In genomic region chr12:94767971-94768370, GRCh38 we compare ENCODE assay signal across 29 cellular contexts.
A peak's percentile ranks its signal among the peaks of the same experiment; 100 is the strongest.
DNase-seq lines count a peak whose midpoint lies in the region; ATAC-seq, FAIRE-seq and TF ChIP-seq lines count a peak whose summit lies in the region.
"Had no signal": no experiment of that assay in that cellular context is flagged by ENCODE, and none has a peak within 500 bp of the region (broad histone marks: within the 10 kb centered on the region; RNA-seq: fewer than 3 reads in every experiment).

No MANE protein-coding gene starts in this region.

- BruUV-seq in GM12878 (replicated peaks; lab: Mats Ljungman, UMichigan): no TSS peak

- WGBS in GM12878 (ENCODE audit: insufficient coverage, insufficient replicate concordance, low lambda C conversion rate, missing lambda C conversion rate): 81% methylated on average over 5 of the region's 5 CpGs

- peaks cover 52% of the 10 kb centered on the region for H3K4me1 ChIP-seq in DOHH2 (ENCODE audit: control insufficient read depth, low read length)
- peaks cover 38% of the 10 kb centered on the region for H3K4me1 ChIP-seq in Karpas-422 (ENCODE audit: low read length)
- H3K4me1 ChIP-seq in GM12878 (ENCODE audit: control insufficient read depth, insufficient read depth, low read length): peaks cover 47% of the 10 kb centered on the region

- ATAC-seq in GM12878 (no peak), naive B cell (ENCODE audit: low read depth in 2 of 2) (no peak), HG02973 (IDR thresholded peaks at IDR 0.05; ENCODE audit: unreplicated experiment) (no peak), GM21576 (IDR thresholded peaks at IDR 0.05; ENCODE audit: unreplicated experiment) (no peak)
- no peak for ATAC-seq in activated T-helper 17 cell treated with anti-CD3 and anti-CD28 coated beads, Interleukin-2, amount 50 U/mL, for 72 hours (replicated peaks)
- ATAC-seq: gastroesophageal sphincter, left ventricle myocardium superior, natural killer cell had no signal

- in situ Hi-C loops in GM12878 (cut with MboI) (no loop called here), GM13977 (cut with MboI; ENCODE audit: low pct_unique_long_range_greater_than_20kb, low sequenced_read_pairs, unreplicated experiment) (loop anchor here (25.0 kb wide), 1 partner anchor 631 kb away; the partner anchor contains the start of gene PLXNC1)

- intact Hi-C loops in GM12878 (cut with micrococcal nuclease; ENCODE audit: unreplicated experiment): loop anchor here (2.0 to 10.0 kb wide), 3 partner anchors 51 to 123 kb away; no protein-coding TSS in a partner anchor

- H3K9me3 ChIP-seq in DOHH2 (ENCODE audit: control insufficient read depth, insufficient read depth, low read length) (no peaks in the 10 kb centered on the region), Karpas-422 (ENCODE audit: low read length) (no peaks in the 10 kb centered on the region), GM12878 (replicated peaks; ENCODE audit: control insufficient read depth, insufficient read depth, low read length) (no peaks in the 10 kb centered on the region; the same call in 2 of the 3 replicates)
- H3K9me3 ChIP-seq: gastroesophageal sphincter, HAP-1, transverse colon had no signal

- peak overlapping the region; percentile 94 for H3K4me2 ChIP-seq in DOHH2 (ENCODE audit: low read length)
- H3K4me2 ChIP-seq in Karpas-422 (ENCODE audit: low read depth, low read length, poor library complexity, severe bottlenecking): peak overlapping the region; percentile 76
- H3K4me2 ChIP-seq in GM12878 (ENCODE audit: control insufficient read depth, insufficient read depth): peak overlapping the region; percentile 82

- FAIRE-seq in GM12878 (lab: Jason Lieb, UNC): no peak
- FAIRE-seq: islet of Langerhans had no signal

- H3K36me3 ChIP-seq in DOHH2 (ENCODE audit: control insufficient read depth, low read length): no peaks in the 10 kb centered on the region
- no peaks in the 10 kb centered on the region for H3K36me3 ChIP-seq in Karpas-422 (ENCODE audit: insufficient read depth, low read length)
- H3K36me3 ChIP-seq in GM12878 (ENCODE audit: control insufficient read depth in 2 of 2, insufficient read depth in 2 of 2, low read length in 1 of 2): peaks cover 1 to 3% of the 10 kb centered on the region in 2 experiments; a peak in 2 of 4 replicates
- H3K36me3 ChIP-seq: gastroesophageal sphincter, HAP-1, transverse colon had no signal

- H3K27ac ChIP-seq in DOHH2 (ENCODE audit: low read depth, low read length): peak overlapping the region; percentile 90
- H3K27ac ChIP-seq in Karpas-422 (ENCODE audit: low read length): peak overlapping the region; percentile 96
- H3K27ac ChIP-seq in GM12878 (ENCODE audit: control insufficient read depth, insufficient read depth): peak overlapping the region; percentile 78
- H3K27ac ChIP-seq: gastroesophageal sphincter, skin epidermis had no signal

- H3K4me3 Mint-ChIP-seq in naive B cell: peak overlapping the region; percentile 52 to 98 (median 91)
- H3K4me3 Mint-ChIP-seq in activated T-helper 17 cell treated with anti-CD3 and anti-CD28 coated beads, Interleukin-2, amount 50 U/mL, for 72 hours: no peak overlapping the region
- H3K4me3 Mint-ChIP-seq: activated naive CD4-positive, alpha-beta T cell treated with anti-CD3 and anti-CD28 coated beads, Interleukin-2, amount 10 ng/mL, durations not matched to agents 7 days and 5 days; dendritic cell treated with granulocyte-macrophage colony-stimulating factor and Interleukin-4, amounts not matched to agents 40 ng/mL and 50 ng/mL, for 4 days; natural killer cell had no signal

- H3K27me3 Mint-ChIP-seq in naive B cell: no peaks in the 10 kb centered on the region
- peaks cover 17% of the 10 kb centered on the region for H3K27me3 Mint-ChIP-seq in activated T-helper 17 cell treated with anti-CD3 and anti-CD28 coated beads, Interleukin-2, amount 50 U/mL, for 72 hours

- H3K9me2 ChIP-seq in DOHH2 (replicated peaks; ENCODE audit: control insufficient read depth, low read length) (no peaks in the 10 kb centered on the region), Karpas-422 (replicated peaks; ENCODE audit: insufficient read depth, low read length) (no peaks in the 10 kb centered on the region)

- H3K27ac Mint-ChIP-seq in naive B cell: peak overlapping the region in 4 of 6 donors; percentile 89 to 98 (median 96)
- H3K27ac Mint-ChIP-seq in activated T-helper 17 cell treated with anti-CD3 and anti-CD28 coated beads, Interleukin-2, amount 50 U/mL, for 72 hours: no peak overlapping the region
- H3K27ac Mint-ChIP-seq: activated naive CD4-positive, alpha-beta T cell treated with anti-CD3 and anti-CD28 coated beads, Interleukin-2, amount 10 ng/mL, durations not matched to agents 7 days and 5 days; dendritic cell treated with granulocyte-macrophage colony-stimulating factor and Interleukin-4, amounts not matched to agents 40 ng/mL and 50 ng/mL, for 4 days; natural killer cell had no signal

- H4K20me1 ChIP-seq in DOHH2 (ENCODE audit: control insufficient read depth, insufficient read depth, low read depth, low read length) (no peaks in the 10 kb centered on the region), Karpas-422 (ENCODE audit: insufficient read depth, low read depth, low read length) (no peaks in the 10 kb centered on the region), GM12878 (ENCODE audit: control insufficient read depth, insufficient read depth) (no peaks in the 10 kb centered on the region)

- H3K36me3 Mint-ChIP-seq in naive B cell: no peaks in the 10 kb centered on the region
- H3K36me3 Mint-ChIP-seq in activated T-helper 17 cell treated with anti-CD3 and anti-CD28 coated beads, Interleukin-2, amount 50 U/mL, for 72 hours (ENCODE audit: low read depth): no peaks in the 10 kb centered on the region
- H3K36me3 Mint-ChIP-seq: activated naive CD4-positive, alpha-beta T cell treated with anti-CD3 and anti-CD28 coated beads, Interleukin-2, amount 10 ng/mL, durations not matched to agents 7 days and 5 days; natural killer cell had no signal

- H2AFZ ChIP-seq in Karpas-422 (ENCODE audit: low read length): no peak overlapping the region
- no peak overlapping the region for H2AFZ ChIP-seq in GM12878 (ENCODE audit: control insufficient read depth, low read depth, low read length)

- H3K9me3 Mint-ChIP-seq in naive B cell: no peaks in the 10 kb centered on the region
- no peaks in the 10 kb centered on the region for H3K9me3 Mint-ChIP-seq in activated T-helper 17 cell treated with anti-CD3 and anti-CD28 coated beads, Interleukin-2, amount 50 U/mL, for 72 hours
- H3K9me3 Mint-ChIP-seq: activated naive CD4-positive, alpha-beta T cell treated with anti-CD3 and anti-CD28 coated beads, Interleukin-2, amount 10 ng/mL, durations not matched to agents 7 days and 5 days; dendritic cell treated with granulocyte-macrophage colony-stimulating factor and Interleukin-4, amounts not matched to agents 40 ng/mL and 50 ng/mL, for 4 days; natural killer cell had no signal

- H3F3A ChIP-seq in DOHH2 (ENCODE audit: control insufficient read depth, insufficient read depth): peaks cover 17% of the 10 kb centered on the region

- no peak for TF ChIP-seq RAD21 in GM12878 (IDR thresholded peaks at IDR 0.05; ENCODE audit: insufficient read depth, low read depth, low read length)

- TF ChIP-seq CTCF in DOHH2 (IDR thresholded peaks at IDR 0.05; ENCODE audit: low read depth, low read length, poor library complexity, severe bottlenecking) (no peak), GM12878 (IDR thresholded peaks at IDR 0.05 in 2 of 3, conservative IDR thresholded peaks at IDR 0.05 in 1 of 3; ENCODE audit: control insufficient read depth in 2 of 3, extremely low read depth in 1 of 3, insufficient read depth in 1 of 3, low read depth in 3 of 3, low read length in 3 of 3) (no peak), GM13977 (IDR thresholded peaks at IDR 0.05; ENCODE audit: extremely low read depth, insufficient read depth, missing control alignments) (no peak)

- SMC1A ChIA-PET in GM12878 (lab: Charles Lee; ENCODE audit: uncharacterized antibody, unreplicated experiment): interaction anchor here (1.0 to 3.8 kb wide), 3 partner anchors 50 to 105 kb away, joined by 3 to 65 read pairs (median 28); no protein-coding TSS in a partner anchor

- POLR2A ChIA-PET in GM12878 (lab: Charles Lee): interaction anchor here (1.3 to 3.1 kb wide), 5 partner anchors 49 to 147 kb away, joined by 3 to 28 read pairs (median 8); no protein-coding TSS in a partner anchor

- H3K4me1 Mint-ChIP-seq in naive B cell: peaks cover 57 to 84% (median 63%) of the 10 kb centered on the region in 3 donors
- H3K4me1 Mint-ChIP-seq in activated T-helper 17 cell treated with anti-CD3 and anti-CD28 coated beads, Interleukin-2, amount 50 U/mL, for 72 hours: no peaks in the 10 kb centered on the region

- H3K4me3 ChIP-seq in DOHH2 (ENCODE audit: low read length): peak overlapping the region; percentile 72
- H3K4me3 ChIP-seq in Karpas-422 (ENCODE audit: low read length): peak overlapping the region; percentile 62
- no peak overlapping the region for H3K4me3 ChIP-seq in GM12878
- H3K4me3 ChIP-seq: gastroesophageal sphincter, HAP-1, skin epidermis had no signal

- DNase-seq in Karpas-422: no peak
- DNase-seq in GM12878 (ENCODE audit: low read depth, low spot score): no peak
- DNase-seq in naive B cell: no peak
- no peak for DNase-seq in GM13977 (ENCODE audit: low spot score)
- DNase-seq: activated CD4-positive, alpha-beta T cell treated with anti-CD3 and anti-CD28 coated beads, Interleukin-2, amount 50 U/mL, for 4 hours; activated CD4-positive, CD25-positive, alpha-beta regulatory T cell; activated naive CD4-positive, alpha-beta T cell treated with anti-CD3 and anti-CD28 coated beads, Interleukin-2, amount 10 ng/mL, durations not matched to agents 7 days and 5 days; amniotic stem cell; COR-L47; DMS53; GDM1; left ventricle myocardium superior; natural killer cell; NCI-H1105 treated with DMSO at 0.1 percent for 48 hours; NCI-H2029 treated with DMSO at 0.1 percent for 48 hours; NCI-H748 treated with DMSO at 0.1 percent for 48 hours; stimulated activated CD4-positive, alpha-beta T cell treated with anti-CD3 and anti-CD28 coated beads, Interleukin-1b, Interleukin-23, amount 100 ng/mL, for 48 hours; stimulated activated CD8-positive, alpha-beta memory T cell treated with anti-CD3 and anti-CD28 coated beads, Interleukin-4, amount 100 ng/mL, for 48 hours; T-helper 1 cell had no signal

- TF ChIP-seq EP300 in GM12878 (IDR thresholded peaks at IDR 0.05; ENCODE audit: borderline replicate concordance in 1 of 2, control insufficient read depth in 1 of 2, low read depth in 2 of 2, low read length in 2 of 2): no peak

- H3K79me2 ChIP-seq in DOHH2 (ENCODE audit: control insufficient read depth, low read length) (no peaks in the 10 kb centered on the region), Karpas-422 (ENCODE audit: low read length) (no peaks in the 10 kb centered on the region), GM12878 (ENCODE audit: control insufficient read depth, insufficient read depth, low read length) (peaks cover 70% of the 10 kb centered on the region)

- H3K27me3 ChIP-seq in DOHH2 (ENCODE audit: control insufficient read depth, low read length) (no peaks in the 10 kb centered on the region), Karpas-422 (ENCODE audit: low read length) (no peaks in the 10 kb centered on the region), GM12878 (replicated peaks in 1 of 2; ENCODE audit: control insufficient read depth in 2 of 2, insufficient read depth in 2 of 2, low read length in 1 of 2) (no peaks in the 10 kb centered on the region)
- H3K27me3 ChIP-seq: gastroesophageal sphincter, transverse colon had no signal

- peak overlapping the region; percentile 63 for H3K9ac ChIP-seq in Karpas-422 (ENCODE audit: low read length)
- no peak overlapping the region; the same call in 1 of the 2 replicates for H3K9ac ChIP-seq in GM12878 (ENCODE audit: control insufficient read depth, insufficient read depth, low read length)

- RAD21 ChIA-PET in GM12878 (lab: Charles Lee; ENCODE audit: unreplicated experiment): interaction anchor here (0.6 to 4.1 kb wide), 8 partner anchors 21 to 483 kb away, joined by 3 to 60 read pairs (median 11); no protein-coding TSS in a partner anchor

- no peak for TF ChIP-seq POLR2A in GM12878 (IDR thresholded peaks at IDR 0.05; ENCODE audit: low read depth, low read length)

- CTCF ChIA-PET in GM12878 (lab: Yijun Ruan, JAX): interaction anchor here (2.3 to 2.8 kb wide), 3 partner anchors 106 to 164 kb away, joined by 5 to 22 read pairs (median 13); no protein-coding TSS in a partner anchor
